Comparison of ENCODE assay signal across 31 cellular contexts in genomic region chr4:143308377-143308776, GRCh38. TPM values are rescaled to one million over a fixed set of nuclear protein-coding genes. Genes with fewer than 3 reads are reported as not detected.
A peak's percentile ranks its signal among the peaks of the same experiment; 100 is the strongest.
DNase-seq lines count a peak whose midpoint lies in the region; ATAC-seq, FAIRE-seq and TF ChIP-seq lines count a peak whose summit lies in the region.
"Had no signal": no experiment of that assay in that cellular context is flagged by ENCODE, and none has a peak within 500 bp of the region (broad histone marks: within the 10 kb centered on the region; RNA-seq: fewer than 3 reads in every experiment).

No MANE protein-coding gene starts in this region.

- no peaks in the 10 kb centered on the region for H3K9me1 ChIP-seq in K562 (ENCODE audit: control insufficient read depth, insufficient read depth, low read length)

- CTCF ChIA-PET in K562 (lab: Yijun Ruan, JAX; ENCODE audit: low intra/inter-chr PET ratio), result no interaction called here

- H3K27ac ChIP-seq in K562 (ENCODE audit: extremely low read depth, low read depth, low read length) (no peak overlapping the region), mesendoderm (ENCODE audit: low read depth, low read length) (no peak overlapping the region)
- H3K27ac ChIP-seq: 22Rv1; A549; BLaER1; BLaER1 treated with 17β-estradiol and CSF1 and Interleukin-3, amounts not matched to agents 10 nM and 100 nM; C4-2B had no signal

- H2BK120ac ChIP-seq in mesendoderm (ENCODE audit: low read depth, low read length), result no peak overlapping the region

- TF ChIP-seq EP300 in K562 (IDR thresholded peaks at IDR 0.05; ENCODE audit: low read length), result no peak

- H3K9me3 ChIP-seq in K562 (replicated peaks; ENCODE audit: control insufficient read depth, insufficient read depth, low read depth, low read length), result no peaks in the 10 kb centered on the region
- H3K9me3 ChIP-seq: A549; BE2C; BLaER1; BLaER1 treated with 17β-estradiol and CSF1 and Interleukin-3, amounts not matched to agents 10 nM and 100 nM; Caco-2 had no signal

- H2BK15ac ChIP-seq in mesendoderm (replicated peaks; ENCODE audit: low read depth), result no peak overlapping the region

- intact Hi-C loops in K562 (cut with micrococcal nuclease), result no loop called here

- no TSS peak for BruUV-seq in K562 (replicated peaks; lab: Mats Ljungman, UMichigan)

- TF ChIP-seq CTCF in K562 (IDR thresholded peaks at IDR 0.05 in 2 of 3, conservative IDR thresholded peaks at IDR 0.05 in 1 of 3; ENCODE audit: insufficient read depth in 2 of 3, low read depth in 1 of 3, low read length in 3 of 3), result no peak

- peaks cover 0 to 12% of the 10 kb centered on the region in 2 experiments; a peak in 3 of 5 replicates for H3K27me3 ChIP-seq in K562 (ENCODE audit: control insufficient read depth in 2 of 2, insufficient read depth in 2 of 2, low read length in 2 of 2)
- no peaks in the 10 kb centered on the region for H3K27me3 ChIP-seq in mesendoderm (ENCODE audit: insufficient read depth, low read length, poor library complexity)
- H3K27me3 ChIP-seq: BE2C; BLaER1; BLaER1 treated with 17β-estradiol and CSF1 and Interleukin-3, amounts not matched to agents 10 nM and 100 nM had no signal

- no peak overlapping the region for H2AK5ac ChIP-seq in mesendoderm (ENCODE audit: low read length)

- H3K4me1 ChIP-seq in K562 (replicated peaks in 1 of 2; ENCODE audit: control insufficient read depth in 2 of 2, insufficient read depth in 2 of 2, low read length in 2 of 2) (no peaks in the 10 kb centered on the region), mesendoderm (ENCODE audit: control insufficient read depth, low read depth, low read length) (no peaks in the 10 kb centered on the region)
- H3K4me1 ChIP-seq: A549; BE2C; BLaER1; BLaER1 treated with 17β-estradiol and CSF1 and Interleukin-3, amounts not matched to agents 10 nM and 100 nM; Caco-2 had no signal

- no peaks in the 10 kb centered on the region for H3K79me1 ChIP-seq in mesendoderm (ENCODE audit: low read length)

- no peak overlapping the region for H3K18ac ChIP-seq in mesendoderm (ENCODE audit: low read length)

- H3K4me3 ChIP-seq in K562, result no peak overlapping the region
- H3K4me3 ChIP-seq in mesendoderm (ENCODE audit: low read length), result no peak overlapping the region
- H3K4me3 ChIP-seq: A549; BLaER1; BLaER1 treated with 17β-estradiol and CSF1 and Interleukin-3, amounts not matched to agents 10 nM and 100 nM had no signal

- no peak overlapping the region for H4K5ac ChIP-seq in mesendoderm (ENCODE audit: low read length)

- no peak overlapping the region for H2AFZ ChIP-seq in K562 (ENCODE audit: low read depth, low read length)

- H3K36me3 ChIP-seq in K562 (ENCODE audit: control insufficient read depth, insufficient read depth, low read length) (no peaks in the 10 kb centered on the region), mesendoderm (ENCODE audit: control insufficient read depth, insufficient read depth, low read length) (no peaks in the 10 kb centered on the region)
- H3K36me3 ChIP-seq: BE2C; BLaER1; BLaER1 treated with 17β-estradiol and CSF1 and Interleukin-3, amounts not matched to agents 10 nM and 100 nM had no signal

- no peak overlapping the region for H3K9ac ChIP-seq in K562 (ENCODE audit: insufficient read depth in 1 of 2, low read depth in 2 of 2, low read length in 2 of 2)
- H3K9ac ChIP-seq in mesendoderm (ENCODE audit: low read length), result no peak overlapping the region
- H3K9ac ChIP-seq: BLaER1; BLaER1 treated with 17β-estradiol and CSF1 and Interleukin-3, amounts not matched to agents 10 nM and 100 nM had no signal

- no peak for ATAC-seq in K562
- ATAC-seq in GM21447 (IDR thresholded peaks at IDR 0.05; ENCODE audit: unreplicated experiment), result no peak
- ATAC-seq: A549; CD8-positive, alpha-beta T cell had no signal

- H3K4ac ChIP-seq in mesendoderm (ENCODE audit: low read depth, low read length), result no peak overlapping the region

- no peak overlapping the region for H4K8ac ChIP-seq in mesendoderm (ENCODE audit: low read depth, low read length)

- no peak overlapping the region for H3K23ac ChIP-seq in mesendoderm (ENCODE audit: low read length)

- no peak overlapping the region for H3K56ac ChIP-seq in mesendoderm (ENCODE audit: low read length)

- TF ChIP-seq RAD21 in K562 (CRISPR knock-in tag; conservative IDR thresholded peaks at IDR 0.05 in 1 of 2, IDR thresholded peaks at IDR 0.05 in 1 of 2), result no peak

- POLR2A ChIA-PET in K562 (lab: Yijun Ruan, JAX), result interaction anchor here (0.7 kb wide), 1 partner anchor 9 kb away, joined by 3 read pairs; no protein-coding TSS in a partner anchor

- no peak for FAIRE-seq in K562 (lab: Jason Lieb, UNC)
- FAIRE-seq: A204.1, A549, D721Med had no signal

- H3K79me2 ChIP-seq in K562 (ENCODE audit: control insufficient read depth, insufficient read depth, low read length), result no peaks in the 10 kb centered on the region
- no peaks in the 10 kb centered on the region for H3K79me2 ChIP-seq in mesendoderm (ENCODE audit: control insufficient read depth, insufficient read depth, low read length)

- H3K4me2 ChIP-seq in K562 (ENCODE audit: insufficient read depth, low read length) (no peak overlapping the region), mesendoderm (ENCODE audit: low read length) (no peak overlapping the region)
- H3K4me2 ChIP-seq: A549; BLaER1; BLaER1 treated with 17β-estradiol and CSF1 and Interleukin-3, amounts not matched to agents 10 nM and 100 nM had no signal

- DNase-seq in K562 (ENCODE audit: extremely low read depth in 1 of 4, low spot score in 3 of 4), result no peak
- peak; percentile 94 for DNase-seq in mesendoderm
- DNase-seq in activated CD4-positive, alpha-beta T cell treated with anti-CD3 and anti-CD28 coated beads, Interleukin-2, amount 50 U/mL, for 4 hours, result no peak
- DNase-seq: 8988T; ACHN; AML-193; BE2C; C1 segment of cervical spinal cord; Caco-2; Calu3; CD4-positive, alpha-beta memory T cell; CD4-positive, alpha-beta T cell; CD4-positive, CD25-positive, alpha-beta regulatory T cell; CD8-positive, alpha-beta memory T cell; CD8-positive, alpha-beta T cell; COR-L47; DMS 273 treated with DMSO at 0.1 percent for 48 hours; DMS153; DMS53; DMS79; DMS79 treated with DMSO at 0.1 percent for 48 hours; DND-41; EL had no signal

- H4K20me1 ChIP-seq in K562 (replicated peaks; ENCODE audit: control insufficient read depth, insufficient read depth, low read length), result no peaks in the 10 kb centered on the region
- H4K20me1 ChIP-seq: BLaER1; BLaER1 treated with 17β-estradiol and CSF1 and Interleukin-3, amounts not matched to agents 10 nM and 100 nM had no signal

- in situ Hi-C loops in K562 (cut with MboI), result no loop called here

- no peak for TF ChIP-seq POLR2A in K562 (conservative IDR thresholded peaks at IDR 0.05)

- no peak overlapping the region for H2BK5ac ChIP-seq in mesendoderm (ENCODE audit: low read length)

TF ChIP-seq in K562, 482 proteins besides CTCF, POLR2A, EP300 and RAD21 (continues in another document):
- TF ChIP-seq BCL6 (CRISPR knock-in tag; IDR thresholded peaks at IDR 0.05) (no peak), ZBTB17 (CRISPR knock-in tag; IDR thresholded peaks at IDR 0.05) (no peak), ZFP91 (CRISPR knock-in tag; IDR thresholded peaks at IDR 0.05) (no peak), KAT7 (CRISPR knock-in tag; IDR thresholded peaks at IDR 0.05; ENCODE audit: borderline replicate concordance) (no peak), RBFOX2 (IDR thresholded peaks at IDR 0.05; ENCODE audit: low read depth, low read length) (no peak), CBFA2T2 (conservative IDR thresholded peaks at IDR 0.05) (peak; percentile 49; the same call in 1 of the 2 replicates), NR0B1 (IDR thresholded peaks at IDR 0.05; ENCODE audit: partially characterized antibody) (no peak), TAL1 (IDR thresholded peaks at IDR 0.05) (peak; percentile 32; the same call in 1 of the 2 replicates)

RNA-seq across cellular contexts. Expression of gene GAB1, which starts 28.3 kb away (rescaled TPM):
- 25.0 and 56.0 TPM in 2 replicates for total RNA-seq in K562 (2011; cell fraction: chromatin; rRNA removed; ENCODE audit: low replicate concordance)
- total RNA-seq in K562 (2011; cell fraction: nucleolus; rRNA removed), result 10.0 and 11.8 TPM in 2 replicates
- 25.5 and 30.8 TPM in 2 replicates for total RNA-seq in K562 (2011; cell fraction: nucleoplasm; rRNA removed)
- total RNA-seq in K562 (2014; rRNA removed) (5.3 and 8.9 TPM in 2 replicates), K562 (2014; rRNA removed; fragmentation: Illumina TruSeq; extraction: Trizol) (9.7 and 12.0 TPM in 2 replicates), K562 (2015; rRNA removed; fragmentation: Illumina TruSeq; extraction: Trizol) (8.0 and 8.7 TPM in 2 replicates), K562 (2021) (10.3 and 10.9 TPM in 2 replicates)
- polyA plus RNA-seq in K562 (2011; rRNA removed) (7.5 and 8.8 TPM in 2 replicates), K562 (2014; fragmentation: Illumina TruSeq; extraction: Trizol) (12.4 and 14.6 TPM in 2 replicates), K562 (2014; fragmentation: Nextera tagmentation; extraction: Ambion mirVana) (1 to 10 TPM; 1.3 to 2.2 TPM), K562 (2014; rRNA removed) (2.9 and 7.1 TPM in 2 replicates)
- polyA plus RNA-seq in K562 (2011; cell fraction: cytosol; rRNA removed), result 3.1 and 3.5 TPM in 2 replicates
- 14.7 and 16.9 TPM in 2 replicates for polyA plus RNA-seq in K562 (2011; cell fraction: nucleus; rRNA removed)
- 2.7 and 5.0 TPM in 2 replicates for polyA plus RNA-seq in K562 (2012)
- polyA minus RNA-seq in K562 (2011; rRNA and poly(A)+ RNA removed), result 17.5 and 25.5 TPM in 2 replicates
- polyA minus RNA-seq in K562 (2011; cell fraction: cytosol; rRNA and poly(A)+ RNA removed), result 7.1 and 7.4 TPM in 2 replicates
- polyA minus RNA-seq in K562 (2011; cell fraction: nucleus; rRNA and poly(A)+ RNA removed), result 14.5 and 16.8 TPM in 2 replicates
- 10.6 TPM for polyA plus RNA-seq in mesendoderm (2013, experiment 1 of 2)
- polyA plus RNA-seq in mesendoderm (2013, experiment 2 of 2), result 11.9 TPM
- polyA plus RNA-seq: CD4-positive, alpha-beta memory T cell; CD4-positive, CD25-positive, alpha-beta regulatory T cell had no signal
